In the genomic region with DNA sequence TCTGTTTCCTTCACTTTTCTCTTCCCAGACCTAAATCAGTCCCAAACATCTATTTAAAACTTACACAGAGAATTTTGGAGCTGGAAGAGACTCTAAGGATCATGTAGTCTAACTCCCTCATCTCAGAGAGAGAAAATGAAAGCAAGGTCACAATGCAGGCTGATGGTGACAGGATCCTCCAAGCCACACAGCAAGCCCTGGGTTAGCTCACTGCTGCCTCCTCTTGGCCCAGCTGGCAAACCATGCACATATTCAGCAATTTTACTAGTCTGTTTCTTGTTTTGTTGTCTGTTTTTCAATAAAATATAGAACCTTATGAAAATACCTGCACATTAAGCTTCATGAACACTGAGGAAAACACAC, we compare ENCODE assay signal across 8 cellular contexts. TPM values are rescaled to one million over a fixed set of nuclear protein-coding genes. Genes with fewer than 3 reads are reported as not detected.
DNase-seq lines count a peak whose midpoint lies in the region; ATAC-seq, FAIRE-seq and TF ChIP-seq lines count a peak whose summit lies in the region.

No MANE protein-coding gene starts in this region.

- no peaks in the 10 kb centered on the region for H3K27me3 ChIP-seq in small intestine (ENCODE audit: control insufficient read depth in 2 of 2, insufficient read depth in 2 of 2, low read length in 2 of 2)

- DNase-seq in LNCaP clone FGC (ENCODE audit: low read depth): no peak
- DNase-seq in activated CD4-positive, alpha-beta T cell treated with anti-CD3 and anti-CD28 coated beads, Interleukin-2, amount 50 U/mL, for 24 hours (ENCODE audit: low read depth in 1 of 2, low spot score in 1 of 2): peak; percentile 61 to 81
- no peak for DNase-seq in epithelial cell of prostate (ENCODE audit: low read depth, low spot score)
- DNase-seq in small intestine: peak; percentile 79
- no peak for DNase-seq in AG08395 (ENCODE audit: low spot score)
- DNase-seq in OCI-M2 (lab: John Stamatoyannopoulos, UW; ENCODE audit: unreplicated experiment): no peak

- H3K4me3 ChIP-seq in GM08714 (ENCODE audit: low read length) (peak overlapping the region; percentile 52; the same call in 1 of the 2 replicates), LNCaP clone FGC (ENCODE audit: low read depth, low read length) (no peak overlapping the region), small intestine (ENCODE audit: low read depth in 1 of 2, low read length in 2 of 2) (no peak overlapping the region)

- ATAC-seq in GM21723 (IDR thresholded peaks at IDR 0.05; ENCODE audit: unreplicated experiment): peak; percentile 82

- peak; percentile 41; the same call in 1 of the 2 replicates for TF ChIP-seq CTCF in LNCaP clone FGC (IDR thresholded peaks at IDR 0.05; ENCODE audit: control insufficient read depth, extremely low read depth, insufficient read depth)

- H3K27ac ChIP-seq in epithelial cell of prostate: peak overlapping the region; percentile 85
- peak overlapping the region in 1 of 2 donors; percentile 72 for H3K27ac ChIP-seq in small intestine (ENCODE audit: low read depth in 1 of 2, low read length in 1 of 2)

- H3K9me3 ChIP-seq in small intestine (ENCODE audit: control insufficient read depth, low read depth): no peaks in the 10 kb centered on the region

- H3K36me3 ChIP-seq in small intestine (ENCODE audit: control insufficient read depth in 2 of 2, insufficient read depth in 2 of 2, low read length in 2 of 2): no peaks in the 10 kb centered on the region

- no peak for FAIRE-seq in small intestine (lab: Jason Lieb, UNC)

- no peaks in the 10 kb centered on the region for H3K4me1 ChIP-seq in small intestine (ENCODE audit: control insufficient read depth in 2 of 2, insufficient read depth in 1 of 2, low read depth in 1 of 2, low read length in 1 of 2)

RNA-seq across cellular contexts. Expression of gene LY9, which starts 27.7 kb away (rescaled TPM):
- 1 to 10 TPM in 2 of 3 donors, under 1 TPM in 1; 0.45 to 3.8 (median 1.0) TPM for polyA plus RNA-seq in small intestine

RNA-seq across cellular contexts. Expression of gene SLAMF7, which starts 29.2 kb away (rescaled TPM):
- 10 to 100 TPM in 1 of 3 donors, 1 to 10 TPM in 2; 1.8 to 12.2 (median 2.4) TPM for polyA plus RNA-seq in small intestine

RNA-seq across cellular contexts. Expression of gene CD48, which starts 56.7 kb away (rescaled TPM):
- polyA plus RNA-seq in small intestine: 10 to 100 TPM in 2 of 3 donors, 1 to 10 TPM in 1; 5.6 to 28.6 (median 12.2) TPM

Comparison
In these comparisons a context has a peak if more than half of its experiments do, and no peak if none do; other contexts are left out.
1. DNase-seq: peak in activated CD4-positive, alpha-beta T cell treated with anti-CD3 and anti-CD28 coated beads, Interleukin-2, amount 50 U/mL, for 24 hours (2 of 2) and small intestine (single experiment); none in LNCaP clone FGC (single experiment), epithelial cell of prostate (single experiment), AG08395 (single experiment) and OCI-M2 (single experiment).